Comparison of ENCODE assay signal across 30 cellular contexts in genomic region chr1:86239490-86239889, GRCh38.
"Had no signal": no experiment of that assay in that cellular context is flagged by ENCODE, and none has a peak within 500 bp of the region (broad histone marks: within the 10 kb centered on the region; RNA-seq: fewer than 3 reads in every experiment).

No MANE protein-coding gene starts in this region.

- H3K9ac ChIP-seq: KMS-11 had no signal

- H3K4me3 ChIP-seq: MG63 had no signal

- DNase-seq: Karpas-422, Kasumi-1, KG1, MG63, MM.1S, MV-4-11, NCI-H1048, NCI-H1092, NCI-H1092 treated with DMSO at 0.1 percent for 48 hours, NCI-H1105, NCI-H1105 treated with DMSO at 0.1 percent for 48 hours, NCI-H1417 treated with DMSO at 0.1 percent for 48 hours, NCI-H1436, NCI-H1436 treated with DMSO at 0.1 percent for 48 hours, NCI-H146, NCI-H1694, NCI-H1694 treated with DMSO at 0.1 percent for 48 hours, NCI-H1930, NCI-H2029, NCI-H2029 treated with DMSO at 0.1 percent for 48 hours, NCI-H2081, NCI-H2081 treated with DMSO at 0.1 percent for 48 hours, NCI-H2107, NCI-H2171, NCI-H2171 treated with DMSO at 0.1 percent for 48 hours, NCI-H2227 treated with DMSO at 0.1 percent for 48 hours, NCI-H226, NCI-H446, NCI-H446 treated with DMSO at 0.1 percent for 48 hours had no signal

- H3K27ac ChIP-seq: KMS-11 had no signal

- H3K36me3 ChIP-seq: MG63 had no signal

- H3K27me3 ChIP-seq: MG63 had no signal
